6 cellular contexts compared by ENCODE assay signal in genomic region chr12:50084409-50084774, GRCh38. TPM values are rescaled to one million over a fixed set of nuclear protein-coding genes. Genes with fewer than 3 reads are reported as not detected.
DNase-seq lines count a peak whose midpoint lies in the region; ATAC-seq and TF ChIP-seq lines count a peak whose summit lies in the region.
"Not testable (repeated sequence)": the region's sequence is repeated elsewhere in the genome, so short reads cannot be mapped to it uniquely, and the experiment has no call there.

No MANE protein-coding gene starts in this region.

- not testable (repeated sequence) for TF ChIP-seq RAD21 in HCT116 (IDR thresholded peaks at IDR 0.05; ENCODE audit: low read depth)

- not testable (repeated sequence) for H3K27me3 Mint-ChIP-seq in activated B cell treated with CpG ODN at 0.5 μM for 24 hours

- H2AFZ ChIP-seq in HCT116 (ENCODE audit: low read depth, low read length, poor library complexity, severe bottlenecking) = not testable (repeated sequence)

- H3K4me3 ChIP-seq in HCT116 (replicated peaks in 1 of 2; ENCODE audit: low read depth in 1 of 2, low read length in 2 of 2) (peak overlapping the region; percentile 70 to 77), choroid plexus epithelial cell (ENCODE audit: low read depth, low read length) (peak overlapping the region; percentile 69), iPS-18a (ENCODE audit: low read length) (peak overlapping the region; percentile 84), ovary (peak overlapping the region; percentile 85), vagina (peak overlapping the region; percentile 85 to 93)

- H3K9me3 ChIP-seq in HCT116 (ENCODE audit: control insufficient read depth in 1 of 2, insufficient read depth in 1 of 2, low read depth in 1 of 2, low read length in 2 of 2); iPS-18a (ENCODE audit: control insufficient read depth, low read depth, low read length); ovary; vagina: not testable (repeated sequence)

- H3K4me2 ChIP-seq in HCT116 (ENCODE audit: low read length) = peak overlapping the region; percentile 85

- 24 to 36% (median 35%) methylated on average over 7 of the region's 7 CpGs for WGBS in ovary, 3 donors

- POLR2A ChIA-PET in HCT116 (lab: Charles Lee) = interaction anchor here (0.7 to 2.2 kb wide), 9 partner anchors 16 to 343 kb away, joined by 3 to 20 read pairs (median 3); partner anchors contain the start of genes CERS5, COX14 and TMBIM6
- POLR2A ChIA-PET in activated B cell treated with CpG ODN at 0.5 μM for 24 hours (lab: Charles Lee) = interaction anchor here (0.6 to 8.5 kb wide), 30 partner anchors 12 to 975 kb away, joined by 3 to 262 read pairs (median 4); partner anchors contain the start of genes BCDIN3D, CERS5, COX14 and DIP2B

- TF ChIP-seq POLR2A in HCT116 (IDR thresholded peaks at IDR 0.05; ENCODE audit: borderline replicate concordance, extremely low read depth, insufficient read depth, insufficient read length); ovary (IDR thresholded peaks at IDR 0.05); vagina (IDR thresholded peaks at IDR 0.05): not testable (repeated sequence)

- H3K27me3 ChIP-seq in HCT116 (ENCODE audit: insufficient read depth, low read length); ovary; vagina: not testable (repeated sequence)
- H3K27me3 ChIP-seq in iPS-18a (ENCODE audit: control insufficient read depth, insufficient read depth, low read length) = peaks cover 24% of the 10 kb centered on the region

- not testable (repeated sequence) for TF ChIP-seq CTCF in HCT116 (IDR thresholded peaks at IDR 0.05 in 2 of 3, conservative IDR thresholded peaks at IDR 0.05 in 1 of 3; ENCODE audit: borderline replicate concordance in 1 of 3, insufficient read depth in 1 of 3, low read depth in 2 of 3, low read length in 2 of 3); activated B cell treated with CpG ODN at 0.5 μM for 24 hours (IDR thresholded peaks at IDR 0.05); choroid plexus epithelial cell (conservative IDR thresholded peaks at IDR 0.05; ENCODE audit: low read depth, low read length); ovary (IDR thresholded peaks at IDR 0.05); vagina (IDR thresholded peaks at IDR 0.05)

- intact Hi-C loops in HCT116 (cut with micrococcal nuclease) (loop anchor here (10.0 kb wide), 1 partner anchor 320 kb away; the partner anchor contains the start of gene LARP4), activated B cell treated with CpG ODN at 0.5 μM for 24 hours (cut with micrococcal nuclease) (loop anchor here (2.0 kb wide), 1 partner anchor 316 kb away; the partner anchor contains the start of gene LARP4), ovary (cut with DNase I) (loop anchor here in 1 of 4 donors (10.0 kb wide), 1 partner anchor 230 kb away; no protein-coding TSS in a partner anchor)
- intact Hi-C loops in vagina (cut with DNase I) = not testable (repeated sequence)

- not testable (repeated sequence) for DNase-seq in HCT116 (ENCODE audit: low read depth, low spot score); activated B cell treated with CpG ODN at 0.5 μM for 24 hours; choroid plexus epithelial cell (ENCODE audit: low read depth); ovary; vagina (ENCODE audit: extremely low spot score in 2 of 2)

- H3K27ac ChIP-seq in HCT116 (ENCODE audit: low read depth, low read length) = peak overlapping the region; percentile 59
- not testable (repeated sequence) for H3K27ac ChIP-seq in iPS-18a (ENCODE audit: low read length)
- H3K27ac ChIP-seq in ovary = peak overlapping the region; percentile 79 to 96
- peak overlapping the region; percentile 96 for H3K27ac ChIP-seq in vagina

- RAD21 ChIA-PET in HCT116 (lab: Charles Lee; ENCODE audit: low non-redundant PET in 1 of 2, low total read pairs in 2 of 2, uncharacterized antibody in 2 of 2, unreplicated experiment in 2 of 2) = interaction anchor here (0.7 to 1.6 kb wide), 3 partner anchors 28 to 74 kb away, joined by 6 to 7 read pairs (median 6); partner anchors contain the start of gene COX14 (in 1 of the 2)

- peaks cover 5 to 21% of the 10 kb centered on the region in 2 experiments for H3K4me1 ChIP-seq in HCT116 (ENCODE audit: control insufficient read depth in 1 of 2, insufficient read depth in 2 of 2, low read length in 2 of 2)
- not testable (repeated sequence) for H3K4me1 ChIP-seq in iPS-18a (ENCODE audit: control insufficient read depth, low read depth, low read length); ovary (ENCODE audit: insufficient read depth)
- peaks cover 29% of the 10 kb centered on the region for H3K4me1 ChIP-seq in vagina

- not testable (repeated sequence) for H3K9me2 ChIP-seq in HCT116 (ENCODE audit: insufficient read depth)

- peaks cover 35% of the 10 kb centered on the region for H3K4me1 Mint-ChIP-seq in activated B cell treated with CpG ODN at 0.5 μM for 24 hours

- TF ChIP-seq EP300 in ovary (IDR thresholded peaks at IDR 0.05) = not testable (repeated sequence)

- CTCF ChIA-PET in HCT116 (lab: Charles Lee) (interaction anchor here (0.6 to 2.8 kb wide), 13 partner anchors 8 to 241 kb away, joined by 3 to 33 read pairs (median 4); partner anchors contain the start of genes BCDIN3D, CERS5, COX14 and LIMA1), activated B cell treated with CpG ODN at 0.5 μM for 24 hours (lab: Charles Lee) (interaction anchor here (0.7 to 2.7 kb wide), 8 partner anchors 8 to 92 kb away, joined by 3 to 48 read pairs (median 8); partner anchors contain the start of genes CERS5 and COX14)

- H3K79me2 ChIP-seq in HCT116 (ENCODE audit: insufficient read depth, low read length) = peaks cover 12% of the 10 kb centered on the region

- H4K20me1 ChIP-seq in HCT116 (ENCODE audit: insufficient read depth) = not testable (repeated sequence)

- not testable (repeated sequence) for BruUV-seq in HCT116 (replicated peaks; lab: Mats Ljungman, UMichigan)

- H3K36me3 Mint-ChIP-seq in activated B cell treated with CpG ODN at 0.5 μM for 24 hours (ENCODE audit: low read depth) = peaks cover 34% of the 10 kb centered on the region

- ATAC-seq in HCT116; activated B cell treated with CpG ODN at 0.5 μM for 24 hours (ENCODE audit: low read depth): not testable (repeated sequence)

- not testable (repeated sequence) for H3K9me3 Mint-ChIP-seq in activated B cell treated with CpG ODN at 0.5 μM for 24 hours

- peak overlapping the region; percentile 97 for H3K27ac Mint-ChIP-seq in activated B cell treated with CpG ODN at 0.5 μM for 24 hours

- peak overlapping the region; percentile 94 for H3K4me3 Mint-ChIP-seq in activated B cell treated with CpG ODN at 0.5 μM for 24 hours

- H3K36me3 ChIP-seq in HCT116 (ENCODE audit: control insufficient read depth in 1 of 2, insufficient read depth in 2 of 2, low read length in 2 of 2) = peaks cover 18 to 30% of the 10 kb centered on the region in 2 experiments
- H3K36me3 ChIP-seq in iPS-18a (ENCODE audit: control insufficient read depth, low read depth, low read length) = peaks cover 31% of the 10 kb centered on the region
- H3K36me3 ChIP-seq in ovary = not testable (repeated sequence)
- peaks cover 0 to 28% of the 10 kb centered on the region in 2 donors for H3K36me3 ChIP-seq in vagina

- H3K9ac ChIP-seq in HCT116 (ENCODE audit: low read length) (peak overlapping the region; percentile 77), iPS-18a (ENCODE audit: low read length) (peak overlapping the region; percentile 69)

RNA-seq across cellular contexts. Expression of gene SMARCD1, which starts 0.8 kb away (rescaled TPM):
- total RNA-seq in HCT116 (2021; ENCODE audit: unreplicated experiment) (64.8 TPM), activated B cell treated with CpG ODN at 0.5 μM for 24 hours (101 and 108 TPM in 2 replicates), ovary (10 to 100 TPM; 33.5 to 57.7 (median 50.7) TPM), vagina (42.2 TPM)
- polyA plus RNA-seq in HCT116 (2012) = 34.5 and 37.9 TPM in 2 replicates
- polyA plus RNA-seq in ovary = 10 to 100 TPM; 26.1 to 56.9 TPM

RNA-seq across cellular contexts. Expression of gene GPD1, which starts 19.4 kb away (rescaled TPM):
- 1.6 TPM for total RNA-seq in HCT116 (2021; ENCODE audit: unreplicated experiment)
- polyA plus RNA-seq in HCT116 (2012) = 1.0 and 1.2 TPM in 2 replicates
- total RNA-seq in activated B cell treated with CpG ODN at 0.5 μM for 24 hours = 0.46 and 0.60 TPM in 2 replicates
- total RNA-seq in ovary = 1 to 10 TPM in 1 of 7 donors, under 1 TPM in 6; 0.15 to 9.4 (median 0.46) TPM
- polyA plus RNA-seq in ovary = under 1 TPM; 0.10 to 0.85 TPM
- 65.3 TPM for total RNA-seq in vagina

RNA-seq across cellular contexts. Expression of gene ASIC1, which starts 27.0 kb away (rescaled TPM):
- total RNA-seq in HCT116 (2021; ENCODE audit: unreplicated experiment) (28.9 TPM), activated B cell treated with CpG ODN at 0.5 μM for 24 hours (not detected in 2 replicates), ovary (1 to 10 TPM in 2 of 7 donors, under 1 TPM in 5; 0.12 to 4.1 (median 0.69) TPM), vagina (2.9 TPM)
- polyA plus RNA-seq in HCT116 (2012) = 22.5 and 25.3 TPM in 2 replicates
- 1 to 10 TPM in 1 of 2 donors, under 1 TPM in 1; 0.58 to 3.0 TPM for polyA plus RNA-seq in ovary

RNA-seq across cellular contexts. Expression of gene COX14, which starts 27.6 kb away (rescaled TPM):
- total RNA-seq in HCT116 (2021; ENCODE audit: unreplicated experiment) (41.0 TPM), activated B cell treated with CpG ODN at 0.5 μM for 24 hours (40.8 and 42.4 TPM in 2 replicates), ovary (10 to 100 TPM; 37.5 to 72.6 (median 45.4) TPM), vagina (74.4 TPM)
- 52.7 and 58.8 TPM in 2 replicates for polyA plus RNA-seq in HCT116 (2012)
- polyA plus RNA-seq in ovary = 10 to 100 TPM; 46.4 to 85.4 TPM

RNA-seq across cellular contexts. Expression of gene RACGAP1, which starts 59.1 kb away (rescaled TPM):
- 147 TPM for total RNA-seq in HCT116 (2021; ENCODE audit: unreplicated experiment)
- polyA plus RNA-seq in HCT116 (2012) = 132 and 143 TPM in 2 replicates
- total RNA-seq in activated B cell treated with CpG ODN at 0.5 μM for 24 hours = 12.2 and 12.6 TPM in 2 replicates
- total RNA-seq in ovary = 1 to 10 TPM; 2.1 to 4.8 (median 3.8) TPM
- 10 to 100 TPM in 1 of 2 donors, 1 to 10 TPM in 1; 2.6 to 10.8 TPM for polyA plus RNA-seq in ovary
- total RNA-seq in vagina = 19.2 TPM
